31 cellular contexts compared by ENCODE assay signal in the genomic region with DNA sequence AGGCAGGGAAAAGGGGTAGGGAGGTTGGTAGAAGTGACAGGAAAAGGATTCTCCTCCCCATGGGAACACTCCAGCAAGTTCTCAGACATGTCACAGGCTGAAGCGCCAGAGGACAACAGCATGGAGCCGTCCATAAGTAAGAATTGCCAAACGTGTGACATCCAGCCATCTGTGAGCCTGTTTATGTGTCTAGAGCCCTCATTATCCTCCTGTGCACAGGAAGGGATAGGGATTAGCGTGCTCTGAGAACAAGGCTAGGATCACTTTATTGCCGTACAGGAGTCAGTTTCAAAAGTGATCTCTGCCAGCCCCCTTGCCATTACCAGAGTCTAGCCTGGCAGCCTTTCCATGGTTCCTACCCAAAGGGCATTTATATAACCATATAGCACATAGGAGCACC.
"Had no signal": no experiment of that assay in that cellular context is flagged by ENCODE, and none has a peak within 500 bp of the region (broad histone marks: within the 10 kb centered on the region; RNA-seq: fewer than 3 reads in every experiment).

No MANE protein-coding gene starts in this region.

- H3K4me1 ChIP-seq: breast epithelium, colonic mucosa, gastrocnemius medialis, pancreas, prostate gland had no signal

- H3K4me2 ChIP-seq: hepatocyte, smooth muscle cell had no signal

- H3K79me2 ChIP-seq: hepatocyte had no signal

- H3K36me3 Mint-ChIP-seq: activated naive CD4-positive, alpha-beta T cell treated with anti-CD3 and anti-CD28 coated beads, Interleukin-2, amount 50 U/mL, for 24 hours; stimulated activated memory B cell treated with anti-CD40 and anti-IgM and Interleukin-4, amounts not matched to agents 10 μg/mL and 1 μg/mL and 100 μg/mL, for 72 hours; type B pancreatic cell had no signal

- DNase-seq: activated CD4-positive, alpha-beta T cell treated with anti-CD3 and anti-CD28 coated beads for 48 hours; activated CD4-positive, alpha-beta T cell treated with anti-CD3 and anti-CD28 coated beads, Interleukin-2, amount 50 U/mL, for 48 hours; activated CD8-positive, alpha-beta memory T cell treated with anti-CD3 and anti-CD28 coated beads, Interleukin-2, amount 50 U/mL, for 48 hours; activated gamma-delta T cell; activated naive CD8-positive, alpha-beta T cell treated with anti-CD3 and anti-CD28 coated beads, Interleukin-2, amount 50 U/mL, for 24 hours; activated T-cell treated with anti-CD3 and anti-CD28 coated beads, Interleukin-2, amount 50 U/mL, for 24 hours; central memory CD4-positive, alpha-beta T cell; colonic mucosa; effector memory CD4-positive, alpha-beta T cell; gastrocnemius medialis; left cardiac atrium; left ventricle myocardium superior; mammary epithelial cell; nephron progenitor cell; pancreas; stimulated activated CD4-positive, alpha-beta T cell treated with anti-CD3 and anti-CD28 coated beads, Interleukin-1b, Interleukin-23, amount 100 ng/mL, for 48 hours; stimulated activated CD4-positive, alpha-beta T cell treated with anti-CD3 and anti-CD28 coated beads, Interleukin-4, amount 100 ng/mL, for 4 hours; stimulated activated CD8-positive, alpha-beta memory T cell treated with anti-CD3 and anti-CD28 coated beads, Interleukin-4, amount 100 ng/mL, for 48 hours; stimulated activated naive CD8-positive, alpha-beta T cell treated with anti-CD3 and anti-CD28 coated beads, Interleukin-15, amount 100 ng/mL, for 72 hours; T-helper 9 cell; uterus had no signal

- H3K27me3 Mint-ChIP-seq: activated T-cell treated with anti-CD3 and anti-CD28 coated beads, Interleukin-2, amount 50 U/mL, for 24 hours; stimulated activated naive CD8-positive, alpha-beta T cell treated with anti-CD3 and anti-CD28 coated beads, Interleukin-15, amount 100 ng/mL, for 72 hours had no signal

- H3K36me3 ChIP-seq: breast epithelium, colonic mucosa, gastrocnemius medialis, pancreas, prostate gland, uterus had no signal

- H3K4me1 Mint-ChIP-seq: activated naive CD4-positive, alpha-beta T cell treated with anti-CD3 and anti-CD28 coated beads, Interleukin-2, amount 50 U/mL, for 24 hours; activated naive CD8-positive, alpha-beta T cell treated with anti-CD3 and anti-CD28 coated beads, Interleukin-2, amount 50 U/mL, for 24 hours; stimulated activated memory B cell treated with anti-CD40 and anti-IgM and Interleukin-4, amounts not matched to agents 10 μg/mL and 1 μg/mL and 100 μg/mL, for 72 hours; stimulated activated naive CD8-positive, alpha-beta T cell treated with anti-CD3 and anti-CD28 coated beads, Interleukin-15, amount 100 ng/mL, for 72 hours had no signal

- H3K27me3 ChIP-seq: breast epithelium, colonic mucosa, gastrocnemius medialis, hepatocyte, pancreas, uterus had no signal

- H2AFZ ChIP-seq: hepatocyte had no signal

- H3K9me3 ChIP-seq: breast epithelium, colonic mucosa, gastrocnemius medialis, pancreas, prostate gland, uterus had no signal

- H3K4me3 Mint-ChIP-seq: activated naive CD4-positive, alpha-beta T cell treated with anti-CD3 and anti-CD28 coated beads, Interleukin-2, amount 50 U/mL, for 24 hours; activated naive CD8-positive, alpha-beta T cell treated with anti-CD3 and anti-CD28 coated beads, Interleukin-2, amount 50 U/mL, for 24 hours; activated T-cell treated with anti-CD3 and anti-CD28 coated beads, Interleukin-2, amount 50 U/mL, for 24 hours; nephron progenitor cell; stimulated activated memory B cell treated with anti-CD40 and anti-IgM and Interleukin-4, amounts not matched to agents 10 μg/mL and 1 μg/mL and 100 μg/mL, for 72 hours; stimulated activated naive CD8-positive, alpha-beta T cell treated with anti-CD3 and anti-CD28 coated beads, Interleukin-15, amount 100 ng/mL, for 72 hours; T-helper 1 cell treated with Interleukin-12 subunit alpha and Interleukin-12 subunit beta and Interleukin-4 antibody, amounts not matched to agents 30 μg/mL and 1 μg/mL, for 36 hours; type B pancreatic cell had no signal

- H3K4me3 ChIP-seq: breast epithelium, colonic mucosa, gastrocnemius medialis, hepatocyte, pancreas, prostate gland, smooth muscle cell, uterus had no signal

- H3K27ac Mint-ChIP-seq: activated naive CD4-positive, alpha-beta T cell treated with anti-CD3 and anti-CD28 coated beads, Interleukin-2, amount 50 U/mL, for 24 hours; activated naive CD8-positive, alpha-beta T cell treated with anti-CD3 and anti-CD28 coated beads, Interleukin-2, amount 50 U/mL, for 24 hours; activated T-cell treated with anti-CD3 and anti-CD28 coated beads, Interleukin-2, amount 50 U/mL, for 24 hours; nephron progenitor cell; stimulated activated memory B cell treated with anti-CD40 and anti-IgM and Interleukin-4, amounts not matched to agents 10 μg/mL and 1 μg/mL and 100 μg/mL, for 72 hours; T-helper 1 cell treated with Interleukin-12 subunit alpha and Interleukin-12 subunit beta and Interleukin-4 antibody, amounts not matched to agents 30 μg/mL and 1 μg/mL, for 36 hours; type B pancreatic cell had no signal

- H3K9me3 Mint-ChIP-seq: activated naive CD4-positive, alpha-beta T cell treated with anti-CD3 and anti-CD28 coated beads, Interleukin-2, amount 50 U/mL, for 24 hours; activated T-cell treated with anti-CD3 and anti-CD28 coated beads, Interleukin-2, amount 50 U/mL, for 24 hours; nephron progenitor cell; stimulated activated memory B cell treated with anti-CD40 and anti-IgM and Interleukin-4, amounts not matched to agents 10 μg/mL and 1 μg/mL and 100 μg/mL, for 72 hours; stimulated activated naive CD8-positive, alpha-beta T cell treated with anti-CD3 and anti-CD28 coated beads, Interleukin-15, amount 100 ng/mL, for 72 hours; T-helper 1 cell treated with Interleukin-12 subunit alpha and Interleukin-12 subunit beta and Interleukin-4 antibody, amounts not matched to agents 30 μg/mL and 1 μg/mL, for 36 hours; type B pancreatic cell had no signal

- H3K27ac ChIP-seq: breast epithelium, colonic mucosa, dorsolateral prefrontal cortex, gastrocnemius medialis, hepatocyte, pancreas, prostate gland, uterus, VCaP had no signal
